Comparison of ENCODE assay signal across 9 cellular contexts in the genomic region with DNA sequence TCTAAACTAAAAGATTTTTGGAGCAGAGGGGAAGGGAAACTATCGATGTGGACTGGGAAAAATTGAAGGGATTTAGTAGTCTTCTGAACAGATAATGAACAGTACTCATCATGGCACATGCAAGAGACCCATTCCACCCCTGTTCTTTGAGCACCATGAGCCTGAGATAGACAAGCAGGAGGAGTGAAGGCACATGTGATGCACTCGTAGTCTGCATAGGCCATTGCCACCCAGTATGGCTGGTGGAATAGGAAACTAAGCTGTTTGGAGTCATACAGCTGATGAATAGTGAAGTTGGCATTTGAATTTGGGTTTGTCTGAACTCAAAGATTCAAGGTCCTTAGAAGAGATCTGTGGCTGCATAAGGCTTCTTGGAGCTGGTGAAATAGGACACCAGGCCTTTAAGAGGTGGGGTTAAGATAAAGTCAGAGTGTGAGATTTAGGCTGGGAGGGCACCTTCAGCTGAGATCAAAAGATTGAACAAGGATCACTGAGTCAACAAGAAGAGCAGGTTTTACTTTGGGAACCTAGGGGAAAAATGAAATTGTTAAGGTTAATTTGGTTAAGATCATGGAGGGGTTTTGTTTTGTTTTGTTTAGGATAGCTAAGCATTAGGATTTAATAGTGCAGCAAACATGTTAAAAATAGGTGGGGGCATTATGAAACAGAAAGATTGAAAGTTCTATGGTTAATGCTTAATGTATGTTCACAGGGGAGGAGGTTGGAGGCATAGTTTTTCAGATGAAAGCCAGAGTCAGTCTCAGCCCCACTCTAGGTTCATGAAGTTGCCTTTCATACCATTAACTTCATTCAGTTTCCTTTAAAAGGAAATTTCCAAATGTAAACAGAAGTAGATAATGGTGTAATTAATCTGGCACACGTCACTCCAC.
A peak's percentile ranks its signal among the peaks of the same experiment; 100 is the strongest.
DNase-seq lines count a peak whose midpoint lies in the region; ATAC-seq and TF ChIP-seq lines count a peak whose summit lies in the region.
"Had no signal": no experiment of that assay in that cellular context is flagged by ENCODE, and none has a peak within 500 bp of the region (broad histone marks: within the 10 kb centered on the region; RNA-seq: fewer than 3 reads in every experiment).

No MANE protein-coding gene starts in this region.

- H3K27me3 Mint-ChIP-seq in activated CD4-positive, alpha-beta memory T cell treated with anti-CD3 and anti-CD28 coated beads, Interleukin-2, amount 10 ng/mL, durations not matched to agents 7 days and 5 days = no peaks in the 10 kb centered on the region

- no peak for TF ChIP-seq CTCF in WERI-Rb-1 (IDR thresholded peaks at IDR 0.05; ENCODE audit: low read depth, low read length)

- H3K27ac ChIP-seq in WERI-Rb-1 = no peak overlapping the region
- no peak overlapping the region for H3K27ac ChIP-seq in effector memory CD4-positive, alpha-beta T cell (ENCODE audit: insufficient read depth, low read length, poor library complexity, severe bottlenecking)

- H3K4me1 ChIP-seq in effector memory CD4-positive, alpha-beta T cell (ENCODE audit: control insufficient read depth, insufficient read depth, low read length, poor library complexity, severe bottlenecking) = peaks cover 5% of the 10 kb centered on the region

- H3K27me3 ChIP-seq in WERI-Rb-1 (ENCODE audit: insufficient read depth, low read depth, severe bottlenecking) = no peaks in the 10 kb centered on the region
- H3K27me3 ChIP-seq in effector memory CD4-positive, alpha-beta T cell (replicated peaks; ENCODE audit: control insufficient read depth, insufficient read depth, low read length, poor library complexity, severe bottlenecking) = no peaks in the 10 kb centered on the region

- DNase-seq in WERI-Rb-1 (no peak), NCI-H1092 treated with DMSO at 0.1 percent for 48 hours (lab: John Stamatoyannopoulos, UW) (no peak)
- DNase-seq in effector memory CD4-positive, alpha-beta T cell = no peak
- DNase-seq in activated CD4-positive, alpha-beta memory T cell treated with anti-CD3 and anti-CD28 coated beads, Interleukin-2, amount 10 ng/mL, durations not matched to agents 7 days and 5 days = no peak

- peaks cover 21% of the 10 kb centered on the region for H3K4me1 Mint-ChIP-seq in activated CD4-positive, alpha-beta memory T cell treated with anti-CD3 and anti-CD28 coated beads, Interleukin-2, amount 10 ng/mL, durations not matched to agents 7 days and 5 days

- POLR2A ChIA-PET in activated CD4-positive, alpha-beta memory T cell treated with anti-CD3 and anti-CD28 coated beads, Interleukin-2, amount 10 ng/mL, durations not matched to agents 7 days and 5 days (lab: Charles Lee) = no interaction called here

- no peaks in the 10 kb centered on the region; the same call in 1 of the 2 replicates for H3K36me3 ChIP-seq in WERI-Rb-1
- H3K36me3 ChIP-seq in effector memory CD4-positive, alpha-beta T cell (ENCODE audit: control insufficient read depth, insufficient read depth, low read length) = peaks cover 6% of the 10 kb centered on the region

- ATAC-seq in GM19468 (IDR thresholded peaks at IDR 0.05; ENCODE audit: extremely low read depth, unreplicated experiment) (peak; percentile 65), HG03108 (IDR thresholded peaks at IDR 0.05; ENCODE audit: unreplicated experiment) (peak; percentile 88), esophagus mucosa (peak; percentile 83)

- H3K27ac Mint-ChIP-seq in activated CD4-positive, alpha-beta memory T cell treated with anti-CD3 and anti-CD28 coated beads, Interleukin-2, amount 10 ng/mL, durations not matched to agents 7 days and 5 days = no peak overlapping the region
- H3K27ac Mint-ChIP-seq: T-helper 1 cell treated with Interleukin-12 subunit alpha and Interleukin-12 subunit beta and Interleukin-4 antibody, amounts not matched to agents 30 μg/mL and 1 μg/mL, for 36 hours had no signal

- no peaks in the 10 kb centered on the region for H3K9me3 ChIP-seq in WERI-Rb-1 (ENCODE audit: severe bottlenecking)
- no peaks in the 10 kb centered on the region for H3K9me3 ChIP-seq in effector memory CD4-positive, alpha-beta T cell (ENCODE audit: control insufficient read depth, low read length)

- CTCF ChIA-PET in activated CD4-positive, alpha-beta memory T cell treated with anti-CD3 and anti-CD28 coated beads, Interleukin-2, amount 10 ng/mL, durations not matched to agents 7 days and 5 days (lab: Charles Lee) = no interaction called here

- H3K9me3 Mint-ChIP-seq in activated CD4-positive, alpha-beta memory T cell treated with anti-CD3 and anti-CD28 coated beads, Interleukin-2, amount 10 ng/mL, durations not matched to agents 7 days and 5 days = no peaks in the 10 kb centered on the region
- H3K9me3 Mint-ChIP-seq: T-helper 1 cell treated with Interleukin-12 subunit alpha and Interleukin-12 subunit beta and Interleukin-4 antibody, amounts not matched to agents 30 μg/mL and 1 μg/mL, for 36 hours had no signal

- H3K4me3 ChIP-seq in GM08714 (ENCODE audit: low read length) = peak overlapping the region; percentile 10; the same call in 1 of the 2 replicates
- H3K4me3 ChIP-seq in WERI-Rb-1 (ENCODE audit: low read depth, low read length) = no peak overlapping the region
- no peak overlapping the region for H3K4me3 ChIP-seq in effector memory CD4-positive, alpha-beta T cell (ENCODE audit: insufficient read depth, low read depth, low read length, poor library complexity, severe bottlenecking)

- H3K36me3 Mint-ChIP-seq in activated CD4-positive, alpha-beta memory T cell treated with anti-CD3 and anti-CD28 coated beads, Interleukin-2, amount 10 ng/mL, durations not matched to agents 7 days and 5 days (ENCODE audit: low read depth) = peaks cover 23% of the 10 kb centered on the region

- H3K4me3 Mint-ChIP-seq in activated CD4-positive, alpha-beta memory T cell treated with anti-CD3 and anti-CD28 coated beads, Interleukin-2, amount 10 ng/mL, durations not matched to agents 7 days and 5 days = no peak overlapping the region
- H3K4me3 Mint-ChIP-seq: T-helper 1 cell treated with Interleukin-12 subunit alpha and Interleukin-12 subunit beta and Interleukin-4 antibody, amounts not matched to agents 30 μg/mL and 1 μg/mL, for 36 hours had no signal
